8 cellular contexts compared by ENCODE assay signal in genomic region chr1:41404308-41404755, GRCh38. TPM values are rescaled to one million over a fixed set of nuclear protein-coding genes. Genes with fewer than 3 reads are reported as not detected.
DNase-seq lines count a peak whose midpoint lies in the region; ATAC-seq, FAIRE-seq and TF ChIP-seq lines count a peak whose summit lies in the region.

No MANE protein-coding gene starts in this region.

- WGBS in testis, 2 donors, result 38 to 50% methylated on average over 3 to 10 of the region's 10 CpGs

- no peak for ATAC-seq in HG02981 (IDR thresholded peaks at IDR 0.05; ENCODE audit: unreplicated experiment)

- H3K9me3 ChIP-seq in testis, result no peaks in the 10 kb centered on the region

- no peaks in the 10 kb centered on the region for H3K4me1 ChIP-seq in testis

- H3K27me3 ChIP-seq in bronchial epithelial cell (ENCODE audit: control insufficient read depth, insufficient read depth, low read length), result peaks cover 4% of the 10 kb centered on the region
- no peaks in the 10 kb centered on the region for H3K27me3 ChIP-seq in testis

- no peak overlapping the region for H3K4me3 ChIP-seq in bronchial epithelial cell (ENCODE audit: low read depth, low read length)
- H3K4me3 ChIP-seq in skeletal muscle cell (ENCODE audit: low read depth, low read length), result no peak overlapping the region
- H3K4me3 ChIP-seq in testis, result no peak overlapping the region

- peak; percentile 26 to 46 for DNase-seq in activated T-cell treated with anti-CD3 and anti-CD28 coated beads, Interleukin-2, amount 50 U/mL, for 48 hours
- no peak for DNase-seq in activated T-cell treated with anti-CD3 and anti-CD28 coated beads, Interleukin-2, amount 50 U/mL, for 1 hour
- DNase-seq in NCI-H446 treated with DMSO at 0.1 percent for 48 hours (lab: John Stamatoyannopoulos, UW) (peak; percentile 99), bronchial epithelial cell (ENCODE audit: low read depth) (peak; percentile 42), skeletal muscle cell (ENCODE audit: low read depth) (peak; percentile 21), testis (no peak), GM19238 (ENCODE audit: insufficient read length, low spot score) (no peak)

- intact Hi-C loops in testis (cut with DNase I; ENCODE audit: low total_unique reads), result no loop called here

- TF ChIP-seq CTCF in bronchial epithelial cell (IDR thresholded peaks at IDR 0.05; ENCODE audit: insufficient read depth, low read length, severe bottlenecking), result no peak
- no peak for TF ChIP-seq CTCF in testis (IDR thresholded peaks at IDR 0.05)

- no peak for TF ChIP-seq POLR2A in testis (IDR thresholded peaks at IDR 0.05)

- H3K27ac ChIP-seq in testis, result no peak overlapping the region

- no peak for FAIRE-seq in bronchial epithelial cell (lab: Jason Lieb, UNC)

- H3K36me3 ChIP-seq in bronchial epithelial cell (ENCODE audit: control insufficient read depth, insufficient read depth, low read length) (no peaks in the 10 kb centered on the region), testis (ENCODE audit: low read depth, missing control alignments) (no peaks in the 10 kb centered on the region)

RNA-seq across cellular contexts. Expression of gene FOXO6, which starts 43.1 kb away (rescaled TPM):
- total RNA-seq in bronchial epithelial cell (0.26 TPM in 1 of 2 replicates, not detected in the other), testis (1 to 10 TPM; 3.8 to 4.5 TPM)
- 2.4 TPM for polyA plus RNA-seq in testis (ENCODE audit: insufficient read depth, low read depth, low replicate concordance)

Comparison
In these comparisons a context has a peak if more than half of its experiments do, and no peak if none do; other contexts are left out.
1. DNase-seq: peak in activated T-cell treated with anti-CD3 and anti-CD28 coated beads, Interleukin-2, amount 50 U/mL, for 48 hours (2 of 2), NCI-H446 treated with DMSO at 0.1 percent for 48 hours (single experiment), bronchial epithelial cell (single experiment) and skeletal muscle cell (single experiment); none in activated T-cell treated with anti-CD3 and anti-CD28 coated beads, Interleukin-2, amount 50 U/mL, for 1 hour (single experiment), testis (single experiment) and GM19238 (single experiment).